Comparison of ENCODE assay signal across 9 cellular contexts in the genomic region with DNA sequence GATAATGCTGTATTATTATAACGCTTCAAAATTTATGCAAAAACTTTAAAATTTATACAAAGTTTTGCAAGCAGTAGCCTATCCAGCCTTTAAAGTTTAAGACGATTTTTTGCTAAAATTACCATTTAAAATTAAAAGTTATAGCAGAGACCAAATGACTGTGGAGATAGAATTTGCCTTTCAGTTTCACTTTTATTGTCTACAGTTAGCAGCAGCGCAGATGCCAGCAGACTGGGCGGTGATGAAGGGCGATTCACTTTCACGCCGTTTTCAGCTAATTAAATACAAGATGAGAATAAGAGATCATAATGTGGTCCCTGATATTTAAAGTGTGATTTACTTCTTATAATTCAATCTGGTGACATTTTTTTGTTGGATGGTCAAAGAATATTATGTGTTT.
DNase-seq lines count a peak whose midpoint lies in the region; ATAC-seq lines count a peak whose summit lies in the region.
"Had no signal": no experiment of that assay in that cellular context is flagged by ENCODE, and none has a peak within 500 bp of the region (broad histone marks: within the 10 kb centered on the region; RNA-seq: fewer than 3 reads in every experiment).

No MANE protein-coding gene starts in this region.

- H3K4me3 ChIP-seq in SJCRH30: peak overlapping the region; percentile 35

- H3K4me1 ChIP-seq in SJCRH30: peaks cover 2% of the 10 kb centered on the region; the same call in 1 of the 2 replicates

- H3K27ac ChIP-seq in SJCRH30: peak overlapping the region; percentile 35
- H3K27ac ChIP-seq: 22Rv1 had no signal

- ATAC-seq in HG02852 (IDR thresholded peaks at IDR 0.05; ENCODE audit: unreplicated experiment): peak; percentile 86

- H3K9me3 ChIP-seq in SJCRH30 (replicated peaks): no peaks in the 10 kb centered on the region

- peak; percentile 13 for DNase-seq in NCI-H2107 treated with DMSO at 0.1 percent for 48 hours (lab: John Stamatoyannopoulos, UW; ENCODE audit: unreplicated experiment)
- DNase-seq in NCI-H2107 (lab: John Stamatoyannopoulos, UW): no peak
- peak; percentile 2 to 22 for DNase-seq in SJCRH30
- DNase-seq in myocyte (ENCODE audit: low read depth): peak; percentile 51
- DNase-seq in activated CD8-positive, alpha-beta memory T cell treated with anti-CD3 and anti-CD28 coated beads, Interleukin-2, amount 50 U/mL, for 4 hours: no peak
- no peak for DNase-seq in middle frontal gyrus (ENCODE audit: extremely low spot score, low spot score)
- no peak for DNase-seq in T1000 (lab: John Stamatoyannopoulos, UW)

- H3K36me3 ChIP-seq in SJCRH30: no peaks in the 10 kb centered on the region

- no peaks in the 10 kb centered on the region for H3K27me3 ChIP-seq in SJCRH30

Comparison
In these comparisons a context has a peak if more than half of its experiments do, and no peak if none do; other contexts are left out.
1. DNase-seq: peak in NCI-H2107 treated with DMSO at 0.1 percent for 48 hours (single experiment), SJCRH30 (2 of 2) and myocyte (single experiment); none in NCI-H2107 (single experiment), activated CD8-positive, alpha-beta memory T cell treated with anti-CD3 and anti-CD28 coated beads, Interleukin-2, amount 50 U/mL, for 4 hours (single experiment), middle frontal gyrus (single experiment) and T1000 (single experiment).